Comparison of ENCODE assay signal across 11 cellular contexts in genomic region chr4:183130328-183131155, GRCh38. TPM values are rescaled to one million over a fixed set of nuclear protein-coding genes. Genes with fewer than 3 reads are reported as not detected.
DNase-seq lines count a peak whose midpoint lies in the region; TF ChIP-seq lines count a peak whose summit lies in the region.
"Had no signal": no experiment of that assay in that cellular context is flagged by ENCODE, and none has a peak within 500 bp of the region (broad histone marks: within the 10 kb centered on the region; RNA-seq: fewer than 3 reads in every experiment).

No MANE protein-coding gene starts in this region.

- peaks cover 8% of the 10 kb centered on the region for H3K4me1 ChIP-seq in adipocyte (ENCODE audit: control insufficient read depth, insufficient read depth, low read length)
- peaks cover 0 to 20% of the 10 kb centered on the region in 2 donors for H3K4me1 ChIP-seq in right atrium auricular region
- H3K4me1 ChIP-seq in ovary (ENCODE audit: insufficient read depth): peaks cover 8% of the 10 kb centered on the region
- H3K4me1 ChIP-seq in ascending aorta: peaks cover 0 to 8% of the 10 kb centered on the region in 2 donors

- H3K36me3 ChIP-seq in adipocyte (ENCODE audit: control insufficient read depth, insufficient read depth, low read length, severe bottlenecking) (no peaks in the 10 kb centered on the region), right atrium auricular region (no peaks in the 10 kb centered on the region), ovary (no peaks in the 10 kb centered on the region), ascending aorta (no peaks in the 10 kb centered on the region)

- in situ Hi-C loops in GM13976 (cut with MboI; ENCODE audit: low sequenced_read_pairs, unreplicated experiment): no loop called here

- no peak overlapping the region for H3K9ac ChIP-seq in adipocyte (ENCODE audit: low read length)

- H3K27me3 ChIP-seq in adipocyte (replicated peaks; ENCODE audit: control insufficient read depth, insufficient read depth, low read length): no peaks in the 10 kb centered on the region
- no peaks in the 10 kb centered on the region for H3K27me3 ChIP-seq in right atrium auricular region
- H3K27me3 ChIP-seq in ovary: no peaks in the 10 kb centered on the region
- no peaks in the 10 kb centered on the region for H3K27me3 ChIP-seq in ascending aorta

- 71 to 73% (median 71%) methylated on average over 7 of the region's 7 CpGs for WGBS in ovary, 3 donors

- H3K4me3 ChIP-seq in AG10803 (ENCODE audit: low read length) (no peak overlapping the region), adipocyte (ENCODE audit: low read length) (no peak overlapping the region), right atrium auricular region (no peak overlapping the region), ovary (no peak overlapping the region), ascending aorta (no peak overlapping the region)

- H3K27ac ChIP-seq in right atrium auricular region (peak overlapping the region; percentile 39 to 65), ovary (no peak overlapping the region), ascending aorta (no peak overlapping the region)

- no peak for TF ChIP-seq CTCF in AG10803 (conservative IDR thresholded peaks at IDR 0.05; ENCODE audit: low read length)
- TF ChIP-seq CTCF in right atrium auricular region (IDR thresholded peaks at IDR 0.05): no peak
- TF ChIP-seq CTCF in ovary (IDR thresholded peaks at IDR 0.05): no peak
- TF ChIP-seq CTCF in ascending aorta (IDR thresholded peaks at IDR 0.05): no peak
- TF ChIP-seq CTCF in GM13976 (IDR thresholded peaks at IDR 0.05; ENCODE audit: borderline replicate concordance, control extremely low read depth, extremely low read depth, insufficient read depth, missing control alignments): no peak

- intact Hi-C loops in ovary (cut with DNase I): no loop called here
- intact Hi-C loops in ascending aorta (cut with DNase I): no loop called here

- H3K9me3 ChIP-seq in adipocyte (ENCODE audit: control insufficient read depth, low read length) (no peaks in the 10 kb centered on the region), right atrium auricular region (no peaks in the 10 kb centered on the region), ovary (no peaks in the 10 kb centered on the region), ascending aorta (no peaks in the 10 kb centered on the region)

- TF ChIP-seq POLR2A in ovary (IDR thresholded peaks at IDR 0.05): no peak

- peak; percentile 21 for DNase-seq in AG10803 (ENCODE audit: low read depth)
- DNase-seq in NCI-H1105 (lab: John Stamatoyannopoulos, UW): peak; percentile 59
- peak; percentile 35 for DNase-seq in adipocyte (ENCODE audit: low read depth)
- no peak for DNase-seq in right atrium auricular region (ENCODE audit: low spot score)
- DNase-seq in ovary: no peak
- no peak for DNase-seq in ascending aorta (ENCODE audit: low spot score in 2 of 2)
- DNase-seq in T-helper 9 cell: no peak
- DNase-seq in GM13976 (ENCODE audit: low spot score): no peak
- DNase-seq: activated CD4-positive, alpha-beta T cell treated with anti-CD3 and anti-CD28 coated beads for 4 hours; amniotic stem cell; GOT3 had no signal

- TF ChIP-seq EP300 in ovary (IDR thresholded peaks at IDR 0.05): no peak

RNA-seq across cellular contexts. Expression of gene WWC2, which starts 31.5 kb away (rescaled TPM):
- 10 to 100 TPM; 22.4 to 22.7 TPM for total RNA-seq in right atrium auricular region
- 10 to 100 TPM; 28.3 to 43.0 (median 32.7) TPM for total RNA-seq in ovary
- 10 to 100 TPM in 1 of 2 donors, 1 to 10 TPM in 1; 9.4 to 18.8 TPM for polyA plus RNA-seq in ovary
- 3.8 TPM for total RNA-seq in ascending aorta

Comparison
In these comparisons a context has a peak if more than half of its experiments do, and no peak if none do; other contexts are left out.
1. DNase-seq: peak in AG10803 (single experiment), NCI-H1105 (single experiment) and adipocyte (single experiment); none in right atrium auricular region (single experiment), ovary (0 of 5), ascending aorta (0 of 2), T-helper 9 cell (single experiment) and GM13976 (single experiment).
2. H3K27ac ChIP-seq: peak in right atrium auricular region (2 of 2); none in ovary (0 of 2) and ascending aorta (0 of 2).